9 cellular contexts compared by ENCODE assay signal in genomic region chr13:76991432-76991795, GRCh38. TPM values are rescaled to one million over a fixed set of nuclear protein-coding genes. Genes with fewer than 3 reads are reported as not detected.
A peak's percentile ranks its signal among the peaks of the same experiment; 100 is the strongest.
DNase-seq lines count a peak whose midpoint lies in the region; ATAC-seq, FAIRE-seq and TF ChIP-seq lines count a peak whose summit lies in the region.
"Had no signal": no experiment of that assay in that cellular context is flagged by ENCODE, and none has a peak within 500 bp of the region (broad histone marks: within the 10 kb centered on the region; RNA-seq: fewer than 3 reads in every experiment).

No MANE protein-coding gene starts in this region.

- H3K27me3 ChIP-seq in PC-3 (ENCODE audit: low read length), result no peaks in the 10 kb centered on the region
- H3K27me3 ChIP-seq in iPS-18a (ENCODE audit: control insufficient read depth, insufficient read depth, low read length), result peaks cover 11% of the 10 kb centered on the region

- H3K9me3 Mint-ChIP-seq in activated naive CD4-positive, alpha-beta T cell treated with anti-CD3 and anti-CD28 coated beads, Interleukin-2, amount 50 U/mL, for 72 hours, result no peaks in the 10 kb centered on the region

- CTCF ChIA-PET in PC-3 (lab: Charles Lee), result no interaction called here

- intact Hi-C loops in PC-3 (cut with micrococcal nuclease), result no loop called here

- TF ChIP-seq CTCF in PC-3 (conservative IDR thresholded peaks at IDR 0.05; ENCODE audit: low read depth, low read length), result no peak

- FAIRE-seq in GM12892 (lab: Jason Lieb, UNC), result no peak

- peak overlapping the region; percentile 83 for H3K9ac ChIP-seq in PC-3 (ENCODE audit: low read length)
- H3K9ac ChIP-seq in iPS-18a (ENCODE audit: low read length), result peak overlapping the region; percentile 55

- TF ChIP-seq POLR2A in GM12892 (IDR thresholded peaks at IDR 0.05; ENCODE audit: low read depth, low read length), result no peak

- no peaks in the 10 kb centered on the region for H3K9me2 ChIP-seq in PC-3 (replicated peaks; ENCODE audit: low read length)

- POLR2A ChIA-PET in PC-3 (lab: Charles Lee; ENCODE audit: unreplicated experiment), result no interaction called here

- H3K36me3 Mint-ChIP-seq in activated naive CD4-positive, alpha-beta T cell treated with anti-CD3 and anti-CD28 coated beads, Interleukin-2, amount 50 U/mL, for 72 hours, result peaks cover 8 to 16% of the 10 kb centered on the region in 2 donors

- H3K36me3 ChIP-seq in PC-3 (ENCODE audit: low read depth, low read length) (no peaks in the 10 kb centered on the region), iPS-18a (ENCODE audit: control insufficient read depth, low read depth, low read length) (no peaks in the 10 kb centered on the region)

- H3K4me3 ChIP-seq in PC-3 (ENCODE audit: low read length) (peak overlapping the region; percentile 90), iPS-18a (ENCODE audit: low read length) (peak overlapping the region; percentile 99)

- H3K79me2 ChIP-seq in PC-3 (ENCODE audit: low read length), result peaks cover 18% of the 10 kb centered on the region

- H3F3A ChIP-seq in PC-3 (ENCODE audit: low read length, unreplicated experiment), result no peaks in the 10 kb centered on the region

- peak overlapping the region; percentile 97 to 98 for H3K27ac Mint-ChIP-seq in activated naive CD4-positive, alpha-beta T cell treated with anti-CD3 and anti-CD28 coated beads, Interleukin-2, amount 50 U/mL, for 72 hours

- DNase-seq in GM12892 (ENCODE audit: insufficient read length) (peak; percentile 22), PC-3 (peak; percentile 18), HuH-7 (ENCODE audit: low spot score) (no peak), NCI-H2107 (lab: John Stamatoyannopoulos, UW) (no peak)
- peak; percentile 68 to 81 for DNase-seq in activated naive CD4-positive, alpha-beta T cell treated with anti-CD3 and anti-CD28 coated beads, Interleukin-2, amount 50 U/mL, for 72 hours (ENCODE audit: low spot score in 2 of 2)
- DNase-seq in stimulated activated CD4-positive, alpha-beta T cell treated with anti-CD3 and anti-CD28 coated beads, Interleukin-2, amount 100 ng/mL, for 48 hours, result peak; percentile 50 to 52

- no peaks in the 10 kb centered on the region for H3K9me3 ChIP-seq in PC-3 (ENCODE audit: low read length)
- H3K9me3 ChIP-seq in iPS-18a (ENCODE audit: control insufficient read depth, low read depth, low read length), result no peaks in the 10 kb centered on the region

- peaks cover 26% of the 10 kb centered on the region for H3K4me1 ChIP-seq in PC-3 (ENCODE audit: insufficient read depth, low read length)
- peaks cover 9% of the 10 kb centered on the region for H3K4me1 ChIP-seq in iPS-18a (ENCODE audit: control insufficient read depth, low read depth, low read length)

- H4K20me1 ChIP-seq in PC-3 (ENCODE audit: low read length), result no peaks in the 10 kb centered on the region

- BruUV-seq in PC-3 (replicated peaks; lab: Mats Ljungman, UMichigan), result TSS peak; percentile 76

- H2AFZ ChIP-seq in PC-3 (ENCODE audit: low read length), result peak overlapping the region; percentile 93

- peak overlapping the region; percentile 62 for H3K27ac ChIP-seq in PC-3 (ENCODE audit: low read length)
- H3K27ac ChIP-seq in iPS-18a (ENCODE audit: low read length), result no peak overlapping the region

- peak; percentile 39 for ATAC-seq in HG02571 (IDR thresholded peaks at IDR 0.05; ENCODE audit: unreplicated experiment)
- ATAC-seq in PC-3, result peak; percentile 5
- peak; percentile 83 to 84 for ATAC-seq in activated naive CD4-positive, alpha-beta T cell treated with anti-CD3 and anti-CD28 coated beads, Interleukin-2, amount 50 U/mL, for 72 hours

- H3K4me2 ChIP-seq in PC-3 (ENCODE audit: low read length), result peak overlapping the region; percentile 98

RNA-seq across cellular contexts. Expression of gene CLN5, which starts 0.5 kb away (rescaled TPM):
- polyA plus RNA-seq in GM12892 (2012; ENCODE audit: missing spikeins), result 15.4 TPM
- 6.6 and 7.7 TPM in 2 replicates for total RNA-seq in PC-3 (2014; rRNA removed)
- total RNA-seq in activated naive CD4-positive, alpha-beta T cell treated with anti-CD3 and anti-CD28 coated beads, Interleukin-2, amount 50 U/mL, for 72 hours, result 10 to 100 TPM in 1 of 2 donors, 1 to 10 TPM in 1; 9.6 to 12.5 TPM

RNA-seq across cellular contexts. Expression of gene FBXL3, which starts 35.5 kb away (rescaled TPM):
- 21.2 TPM for polyA plus RNA-seq in GM12892 (2012; ENCODE audit: missing spikeins)
- 39.1 and 41.1 TPM in 2 replicates for total RNA-seq in PC-3 (2014; rRNA removed)
- total RNA-seq in activated naive CD4-positive, alpha-beta T cell treated with anti-CD3 and anti-CD28 coated beads, Interleukin-2, amount 50 U/mL, for 72 hours, result 10 to 100 TPM; 32.0 to 39.0 TPM

RNA-seq across cellular contexts. Expression of gene ACOD1, which starts 43.1 kb away (rescaled TPM):
- not detected for polyA plus RNA-seq in GM12892 (2012; ENCODE audit: missing spikeins)
- not detected in 2 replicates for total RNA-seq in PC-3 (2014; rRNA removed)
- total RNA-seq in activated naive CD4-positive, alpha-beta T cell treated with anti-CD3 and anti-CD28 coated beads, Interleukin-2, amount 50 U/mL, for 72 hours, result not detected
- total RNA-seq: glomerular endothelial cell had no signal

Comparison
In these comparisons a context has a peak if more than half of its experiments do, and no peak if none do; other contexts are left out.
1. DNase-seq: peak in GM12892 (single experiment), PC-3 (single experiment), activated naive CD4-positive, alpha-beta T cell treated with anti-CD3 and anti-CD28 coated beads, Interleukin-2, amount 50 U/mL, for 72 hours (2 of 2) and stimulated activated CD4-positive, alpha-beta T cell treated with anti-CD3 and anti-CD28 coated beads, Interleukin-2, amount 100 ng/mL, for 48 hours (2 of 2); none in HuH-7 (single experiment) and NCI-H2107 (single experiment).
2. ATAC-seq: peak in every context shown above with its lines; median percentile 84 in activated naive CD4-positive, alpha-beta T cell treated with anti-CD3 and anti-CD28 coated beads, Interleukin-2, amount 50 U/mL, for 72 hours; 39 in HG02571; 5 in PC-3.